ENCODE assay signal across 7 cellular contexts in genomic region chr18:48539406-48540328, GRCh38. TPM values are rescaled to one million over a fixed set of nuclear protein-coding genes. Genes with fewer than 3 reads are reported as not detected.
DNase-seq lines count a peak whose midpoint lies in the region; ATAC-seq, FAIRE-seq and TF ChIP-seq lines count a peak whose summit lies in the region.

No MANE protein-coding gene starts in this region.

- peaks cover 23% of the 10 kb centered on the region for H3K4me1 ChIP-seq in mesenchymal stem cell (ENCODE audit: control insufficient read depth, insufficient read depth, low read depth, low read length)

- H3K9ac ChIP-seq in mesenchymal stem cell (ENCODE audit: low read length), result peak overlapping the region; percentile 92

- peak overlapping the region; percentile 95 for H2BK15ac ChIP-seq in mesenchymal stem cell (ENCODE audit: low read depth, poor library complexity, severe bottlenecking)

- H3K27ac Mint-ChIP-seq in endothelial cell (ENCODE audit: unreplicated experiment), result no peak overlapping the region

- no peaks in the 10 kb centered on the region for H3K9me3 ChIP-seq in mesenchymal stem cell (ENCODE audit: control insufficient read depth, low read length)

- H2BK12ac ChIP-seq in mesenchymal stem cell (ENCODE audit: low read length in 2 of 2), result peak overlapping the region in 1 of 2 experiments; percentile 79

- DNase-seq in GM12892 (ENCODE audit: insufficient read length) (peak; percentile 31), NCI-H2196 (lab: John Stamatoyannopoulos, UW; ENCODE audit: unreplicated experiment) (peak; percentile 23), endothelial cell (ENCODE audit: low spot score) (peak; percentile 50), mesenchymal stem cell (peak; percentile 78)
- peak; percentile 39 for DNase-seq in activated CD8-positive, alpha-beta memory T cell treated with anti-CD3 and anti-CD28 coated beads, Interleukin-2, amount 50 U/mL, for 4 hours
- DNase-seq in stimulated activated naive CD8-positive, alpha-beta T cell treated with anti-CD3 and anti-CD28 coated beads, Interleukin-15, Interleukin-2, amounts not matched to agents 100 U/mL and 50 U/mL, for 24 hours, result peak; percentile 26

- H3K14ac ChIP-seq in mesenchymal stem cell (ENCODE audit: low read length in 2 of 2), result peak overlapping the region in 1 of 2 experiments; percentile 89

- peak overlapping the region in 1 of 2 experiments; percentile 84 for H3K23ac ChIP-seq in mesenchymal stem cell (ENCODE audit: low read length in 2 of 2)

- no peak for FAIRE-seq in GM12892 (lab: Jason Lieb, UNC)

- peak overlapping the region; percentile 91 for H3K4me3 Mint-ChIP-seq in endothelial cell (ENCODE audit: unreplicated experiment)

- H3K4me3 ChIP-seq in mesenchymal stem cell (ENCODE audit: insufficient read depth in 1 of 2, low read depth in 1 of 2, low read length in 2 of 2), result peak overlapping the region; percentile 83 to 89

- peak overlapping the region; percentile 89 to 95 for H3K18ac ChIP-seq in mesenchymal stem cell (ENCODE audit: low read depth in 1 of 2, low read length in 2 of 2)

- H3K4me1 Mint-ChIP-seq in endothelial cell (ENCODE audit: unreplicated experiment), result peaks cover 29% of the 10 kb centered on the region

- ATAC-seq in stimulated activated naive CD8-positive, alpha-beta T cell treated with anti-CD3 and anti-CD28 coated beads, Interleukin-15, Interleukin-2, amounts not matched to agents 100 U/mL and 50 U/mL, for 24 hours, result peak; percentile 2
- ATAC-seq in HG03432 (IDR thresholded peaks at IDR 0.05; ENCODE audit: unreplicated experiment), result no peak

- under 1% methylated on average over 73 of the region's 75 CpGs for WGBS in mesenchymal stem cell

- H3K4me2 ChIP-seq in mesenchymal stem cell (ENCODE audit: low read length, poor library complexity, severe bottlenecking), result peak overlapping the region; percentile 85

- H3K9me3 Mint-ChIP-seq in endothelial cell (ENCODE audit: unreplicated experiment), result no peaks in the 10 kb centered on the region

- peak overlapping the region; percentile 89 for H4K91ac ChIP-seq in mesenchymal stem cell (ENCODE audit: low read length)

- peaks cover 8% of the 10 kb centered on the region for H3K27me3 Mint-ChIP-seq in endothelial cell (ENCODE audit: unreplicated experiment)

- TF ChIP-seq CTCF in endothelial cell (IDR thresholded peaks at IDR 0.05; ENCODE audit: unreplicated experiment), result no peak

- H3K79me1 ChIP-seq in mesenchymal stem cell (replicated peaks; ENCODE audit: low read length, poor library complexity, severe bottlenecking), result peaks cover 5% of the 10 kb centered on the region

- H3K4ac ChIP-seq in mesenchymal stem cell (ENCODE audit: low read depth in 1 of 2, low read length in 2 of 2), result peak overlapping the region; percentile 77 to 91

- peak overlapping the region; percentile 43 for H4K8ac ChIP-seq in mesenchymal stem cell (ENCODE audit: low read length)

- no peaks in the 10 kb centered on the region for H3K36me3 ChIP-seq in mesenchymal stem cell (ENCODE audit: control insufficient read depth in 1 of 2, insufficient read depth in 2 of 2, low read depth in 1 of 2, low read length in 2 of 2)

- H2BK5ac ChIP-seq in mesenchymal stem cell (ENCODE audit: low read depth, low read length, poor library complexity, severe bottlenecking), result peak overlapping the region; percentile 89

- H2AFZ ChIP-seq in mesenchymal stem cell (ENCODE audit: low read depth, low read length), result peak overlapping the region; percentile 64

- H3K27ac ChIP-seq in mesenchymal stem cell (ENCODE audit: low read length, poor library complexity, severe bottlenecking), result peak overlapping the region; percentile 83

- H3K27me3 ChIP-seq in mesenchymal stem cell (ENCODE audit: control insufficient read depth in 1 of 2, insufficient read depth in 1 of 2, low read length in 2 of 2), result no peaks in the 10 kb centered on the region

- H2AK5ac ChIP-seq in mesenchymal stem cell (ENCODE audit: low read length, severe bottlenecking), result no peak overlapping the region

- no peaks in the 10 kb centered on the region for H3K36me3 Mint-ChIP-seq in endothelial cell (ENCODE audit: low read depth, unreplicated experiment)

- TF ChIP-seq POLR2A in GM12892 (IDR thresholded peaks at IDR 0.05; ENCODE audit: low read depth, low read length), result no peak

- peak overlapping the region; percentile 64 for H2BK120ac ChIP-seq in mesenchymal stem cell (ENCODE audit: low read depth, low read length)

RNA-seq across cellular contexts. Expression of gene CTIF, which starts 0.8 kb away (rescaled TPM):
- 4.1 TPM for polyA plus RNA-seq in GM12892 (2012; ENCODE audit: missing spikeins)
- 51.5 TPM for total RNA-seq in endothelial cell (ENCODE audit: unreplicated experiment)
- 39.3 TPM for polyA plus RNA-seq in mesenchymal stem cell (2013, experiment 1 of 2)
- polyA plus RNA-seq in mesenchymal stem cell (2013, experiment 2 of 2), result 37.2 TPM

Comparison
In these comparisons a context has a peak if more than half of its experiments do, and no peak if none do; other contexts are left out.
1. DNase-seq: peak in every context shown above with its lines; median percentile 78 in mesenchymal stem cell; 50 in endothelial cell; 39 in activated CD8-positive, alpha-beta memory T cell treated with anti-CD3 and anti-CD28 coated beads, Interleukin-2, amount 50 U/mL, for 4 hours; 31 in GM12892; 26 in stimulated activated naive CD8-positive, alpha-beta T cell treated with anti-CD3 and anti-CD28 coated beads, Interleukin-15, Interleukin-2, amounts not matched to agents 100 U/mL and 50 U/mL, for 24 hours; 23 in NCI-H2196.